9 cellular contexts compared by ENCODE assay signal in the genomic region with DNA sequence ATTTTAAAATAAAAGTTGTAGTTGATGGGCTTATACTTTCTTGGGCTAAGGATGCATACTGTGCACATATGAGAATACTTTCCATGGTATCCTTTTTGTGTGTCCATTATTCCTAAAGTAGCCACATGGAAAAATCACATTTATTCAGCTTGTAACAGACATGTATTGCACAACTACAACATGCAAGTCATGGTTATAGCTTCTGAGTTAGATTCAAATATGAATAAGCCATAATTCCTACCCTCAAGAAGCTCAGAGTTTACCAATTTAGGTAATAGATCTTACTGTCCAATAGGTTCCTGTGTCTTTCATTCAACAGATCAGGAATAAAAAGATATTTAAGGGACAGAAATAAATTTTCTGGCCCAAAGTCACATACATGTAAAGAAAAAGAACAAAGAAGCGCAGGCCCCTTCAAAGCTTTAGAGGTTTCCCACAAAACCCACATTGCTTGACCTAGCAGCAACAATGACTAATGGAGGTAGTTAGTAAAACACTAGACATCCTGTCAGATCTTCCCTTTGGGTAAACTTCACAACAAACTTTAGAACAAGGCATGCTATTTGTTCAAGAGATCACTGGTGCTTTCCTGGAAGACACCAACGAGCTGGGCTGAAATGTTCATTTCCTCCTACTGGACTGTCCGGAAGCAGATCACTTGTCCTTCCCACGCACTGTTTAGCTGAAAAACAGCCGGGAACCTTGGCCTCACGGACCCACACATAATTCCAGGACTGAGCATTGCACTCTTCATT.
A peak's percentile ranks its signal among the peaks of the same experiment; 100 is the strongest.
DNase-seq lines count a peak whose midpoint lies in the region; ATAC-seq and TF ChIP-seq lines count a peak whose summit lies in the region.
"Had no signal": no experiment of that assay in that cellular context is flagged by ENCODE, and none has a peak within 500 bp of the region (broad histone marks: within the 10 kb centered on the region; RNA-seq: fewer than 3 reads in every experiment).

No MANE protein-coding gene starts in this region.

- peaks cover 0 to 12% (median 0%) of the 10 kb centered on the region in 4 donors for H3K4me1 ChIP-seq in right lobe of liver

- H3K4me3 Mint-ChIP-seq in HFFc6 = no peak overlapping the region
- no peak overlapping the region for H3K4me3 Mint-ChIP-seq in activated naive CD4-positive, alpha-beta T cell treated with anti-CD3 and anti-CD28 coated beads, Interleukin-2, amount 10 ng/mL, durations not matched to agents 7 days and 5 days
- H3K4me3 Mint-ChIP-seq: dendritic cell treated with granulocyte-macrophage colony-stimulating factor and Interleukin-4, amounts not matched to agents 40 ng/mL and 50 ng/mL, for 4 days had no signal

- no peaks in the 10 kb centered on the region for H3K27me3 Mint-ChIP-seq in HFFc6 (ENCODE audit: insufficient read depth)
- H3K27me3 Mint-ChIP-seq in activated naive CD4-positive, alpha-beta T cell treated with anti-CD3 and anti-CD28 coated beads, Interleukin-2, amount 10 ng/mL, durations not matched to agents 7 days and 5 days = peaks cover 4% of the 10 kb centered on the region
- H3K27me3 Mint-ChIP-seq: dendritic cell treated with granulocyte-macrophage colony-stimulating factor and Interleukin-4, amounts not matched to agents 40 ng/mL and 50 ng/mL, for 4 days had no signal

- ATAC-seq in GM18505 (IDR thresholded peaks at IDR 0.05; ENCODE audit: unreplicated experiment) (peak; percentile 80), right lobe of liver (peak; percentile 50 to 78 (median 68))

- no peak overlapping the region for H3K4me3 ChIP-seq in right lobe of liver

- H3K27me3 ChIP-seq in right lobe of liver = no peaks in the 10 kb centered on the region

- H3K27ac Mint-ChIP-seq in HFFc6 = peak overlapping the region; percentile 48; the same call in 1 of the 2 replicates
- H3K27ac Mint-ChIP-seq in activated naive CD4-positive, alpha-beta T cell treated with anti-CD3 and anti-CD28 coated beads, Interleukin-2, amount 10 ng/mL, durations not matched to agents 7 days and 5 days = no peak overlapping the region
- H3K27ac Mint-ChIP-seq: dendritic cell treated with granulocyte-macrophage colony-stimulating factor and Interleukin-4, amounts not matched to agents 40 ng/mL and 50 ng/mL, for 4 days had no signal

- CTCF ChIA-PET in activated naive CD4-positive, alpha-beta T cell treated with anti-CD3 and anti-CD28 coated beads, Interleukin-2, amount 10 ng/mL, durations not matched to agents 7 days and 5 days (lab: Charles Lee) = interaction anchor here (0.6 to 1.5 kb wide), 3 partner anchors 37 to 206 kb away, joined by 3 to 4 read pairs (median 3); no protein-coding TSS in a partner anchor

- TF ChIP-seq POLR2A in GM18505 (IDR thresholded peaks at IDR 0.05; ENCODE audit: borderline replicate concordance, extremely low read depth, insufficient read depth, insufficient read length) = no peak
- no peak for TF ChIP-seq POLR2A in right lobe of liver (IDR thresholded peaks at IDR 0.05)

- no peaks in the 10 kb centered on the region for H3K36me3 Mint-ChIP-seq in HFFc6 (ENCODE audit: low read depth)
- no peaks in the 10 kb centered on the region for H3K36me3 Mint-ChIP-seq in activated naive CD4-positive, alpha-beta T cell treated with anti-CD3 and anti-CD28 coated beads, Interleukin-2, amount 10 ng/mL, durations not matched to agents 7 days and 5 days

- H3K36me3 ChIP-seq in right lobe of liver = no peaks in the 10 kb centered on the region

- TF ChIP-seq CTCF in HFFc6 (IDR thresholded peaks at IDR 0.05) (no peak), right lobe of liver (IDR thresholded peaks at IDR 0.05) (no peak)

- DNase-seq in HFFc6 (peak; percentile 50), SW480 (ENCODE audit: low spot score) (peak; percentile 92), right lobe of liver (no peak), GM03348 (ENCODE audit: low spot score) (no peak), Kasumi-1 (lab: John Stamatoyannopoulos, UW) (no peak), NCI-H2227 treated with DMSO at 0.1 percent for 48 hours (lab: John Stamatoyannopoulos, UW) (no peak)
- DNase-seq in activated naive CD4-positive, alpha-beta T cell treated with anti-CD3 and anti-CD28 coated beads, Interleukin-2, amount 10 ng/mL, durations not matched to agents 7 days and 5 days = no peak

- no peaks in the 10 kb centered on the region for H3K9me3 ChIP-seq in right lobe of liver

- H3K27ac ChIP-seq in right lobe of liver = peak overlapping the region in 2 of 3 donors; percentile 1 to 29

- peaks cover 51% of the 10 kb centered on the region for H3K4me1 Mint-ChIP-seq in HFFc6 (ENCODE audit: low read depth)
- H3K4me1 Mint-ChIP-seq in activated naive CD4-positive, alpha-beta T cell treated with anti-CD3 and anti-CD28 coated beads, Interleukin-2, amount 10 ng/mL, durations not matched to agents 7 days and 5 days = peaks cover 68% of the 10 kb centered on the region

- 52% methylated on average over 6 of the region's 6 CpGs for WGBS in right lobe of liver (ENCODE audit: insufficient coverage, low coverage, low lambda C conversion rate, missing lambda C conversion rate)

- intact Hi-C loops in right lobe of liver (cut with DNase I) = no loop called here

- H3K9me3 Mint-ChIP-seq in HFFc6 = no peaks in the 10 kb centered on the region
- peaks cover 6% of the 10 kb centered on the region for H3K9me3 Mint-ChIP-seq in activated naive CD4-positive, alpha-beta T cell treated with anti-CD3 and anti-CD28 coated beads, Interleukin-2, amount 10 ng/mL, durations not matched to agents 7 days and 5 days
- H3K9me3 Mint-ChIP-seq: dendritic cell treated with granulocyte-macrophage colony-stimulating factor and Interleukin-4, amounts not matched to agents 40 ng/mL and 50 ng/mL, for 4 days had no signal

Comparison
In these comparisons a context has a peak if more than half of its experiments do, and no peak if none do; other contexts are left out.
1. DNase-seq: peak in HFFc6 (single experiment) and SW480 (single experiment); none in right lobe of liver (0 of 3), GM03348 (single experiment), Kasumi-1 (0 of 2), NCI-H2227 treated with DMSO at 0.1 percent for 48 hours (single experiment) and activated naive CD4-positive, alpha-beta T cell treated with anti-CD3 and anti-CD28 coated beads, Interleukin-2, amount 10 ng/mL, durations not matched to agents 7 days and 5 days (single experiment).